7 cellular contexts compared by ENCODE assay signal in the genomic region with DNA sequence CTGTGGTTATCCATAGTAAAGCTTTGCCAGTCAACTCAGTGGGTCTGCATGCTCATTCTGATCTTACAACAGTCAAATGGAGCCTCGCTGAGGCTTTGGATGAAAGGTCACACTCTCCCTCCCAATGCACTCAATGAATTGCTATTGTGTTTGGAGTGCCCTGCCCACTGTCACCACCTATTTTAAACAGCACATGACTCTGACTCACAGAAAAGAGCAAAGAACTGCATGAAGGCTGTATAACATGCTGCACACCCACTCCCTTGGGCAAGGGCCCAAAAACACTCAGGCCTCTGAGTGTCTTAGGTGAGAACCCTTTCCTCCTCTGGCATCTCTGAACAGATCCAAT.
DNase-seq lines count a peak whose midpoint lies in the region; ATAC-seq and TF ChIP-seq lines count a peak whose summit lies in the region.

No MANE protein-coding gene starts in this region.

- TF ChIP-seq CTCF in IMR-90 (conservative IDR thresholded peaks at IDR 0.05; ENCODE audit: low read depth, low read length), result no peak
- TF ChIP-seq CTCF in retinal pigment epithelial cell (conservative IDR thresholded peaks at IDR 0.05; ENCODE audit: low read depth, low read length), result no peak

- no peak overlapping the region for H3K4me3 Mint-ChIP-seq in effector memory CD8-positive, alpha-beta T cell
- H3K4me3 Mint-ChIP-seq in activated naive CD4-positive, alpha-beta T cell treated with anti-CD3 and anti-CD28 coated beads, Interleukin-2, amount 10 ng/mL, durations not matched to agents 7 days and 5 days, result no peak overlapping the region

- peak overlapping the region; percentile 55 for H2AK9ac ChIP-seq in IMR-90 (replicated peaks; ENCODE audit: low read depth, low read length, poor library complexity)

- peaks cover 12% of the 10 kb centered on the region for H3K4me1 ChIP-seq in IMR-90 (ENCODE audit: control insufficient read depth, insufficient read depth, low read length)

- intact Hi-C loops in IMR-90 (cut with micrococcal nuclease), result no loop called here

- peak overlapping the region; percentile 56 for H3K14ac ChIP-seq in IMR-90 (replicated peaks; ENCODE audit: low read depth, low read length)

- CTCF ChIA-PET in IMR-90 (lab: Yijun Ruan, JAX), result interaction anchor here (0.7 to 1.4 kb wide), 3 partner anchors 19 to 37 kb away, joined by 3 to 4 read pairs (median 4); no protein-coding TSS in a partner anchor
- CTCF ChIA-PET in activated naive CD4-positive, alpha-beta T cell treated with anti-CD3 and anti-CD28 coated beads, Interleukin-2, amount 10 ng/mL, durations not matched to agents 7 days and 5 days (lab: Charles Lee), result no interaction called here

- peaks cover 8% of the 10 kb centered on the region for H3K9me1 ChIP-seq in IMR-90 (ENCODE audit: insufficient read depth, low read length)

- H3K36me3 ChIP-seq in IMR-90 (ENCODE audit: control insufficient read depth, insufficient read depth, low read length), result no peaks in the 10 kb centered on the region

- peak overlapping the region; percentile 12; the same call in 1 of the 2 replicates for H3K4ac ChIP-seq in IMR-90 (ENCODE audit: low read depth, low read length)

- in situ Hi-C loops in IMR-90 (cut with MboI; ENCODE audit: low sequenced_read_pairs), result no loop called here

- H3K27me3 Mint-ChIP-seq in effector memory CD8-positive, alpha-beta T cell, result peaks cover 6 to 19% of the 10 kb centered on the region in 2 donors
- H3K27me3 Mint-ChIP-seq in activated naive CD4-positive, alpha-beta T cell treated with anti-CD3 and anti-CD28 coated beads, Interleukin-2, amount 10 ng/mL, durations not matched to agents 7 days and 5 days, result peaks cover 5% of the 10 kb centered on the region

- H3K23ac ChIP-seq in IMR-90 (ENCODE audit: low read depth, low read length), result peak overlapping the region; percentile 1; the same call in 1 of the 2 replicates

- H3K9me3 Mint-ChIP-seq in effector memory CD8-positive, alpha-beta T cell, result no peaks in the 10 kb centered on the region
- no peaks in the 10 kb centered on the region for H3K9me3 Mint-ChIP-seq in activated naive CD4-positive, alpha-beta T cell treated with anti-CD3 and anti-CD28 coated beads, Interleukin-2, amount 10 ng/mL, durations not matched to agents 7 days and 5 days

- peak overlapping the region; percentile 27 for H2BK5ac ChIP-seq in IMR-90 (ENCODE audit: low read depth, low read length, poor library complexity, severe bottlenecking)

- no peak for TF ChIP-seq POLR2A in IMR-90 (IDR thresholded peaks at IDR 0.05; ENCODE audit: low read depth, low read length)

- peak overlapping the region; percentile 1; the same call in 1 of the 2 replicates for H4K91ac ChIP-seq in IMR-90 (ENCODE audit: insufficient read depth, low read depth, low read length)

- H2AK5ac ChIP-seq in IMR-90 (ENCODE audit: low read depth, low read length), result peak overlapping the region; percentile 41; the same call in 1 of the 2 replicates

- no peak overlapping the region for H3K27ac Mint-ChIP-seq in effector memory CD8-positive, alpha-beta T cell
- H3K27ac Mint-ChIP-seq in activated naive CD4-positive, alpha-beta T cell treated with anti-CD3 and anti-CD28 coated beads, Interleukin-2, amount 10 ng/mL, durations not matched to agents 7 days and 5 days, result no peak overlapping the region

- no peak overlapping the region for H3K9ac ChIP-seq in IMR-90 (ENCODE audit: low read depth, low read length)

- BruUV-seq in IMR-90 (replicated peaks; lab: Mats Ljungman, UMichigan), result no TSS peak

- H2BK15ac ChIP-seq in IMR-90 (ENCODE audit: low read depth, low read length), result peak overlapping the region; percentile 1; the same call in 1 of the 3 replicates

- H3K4me2 ChIP-seq in IMR-90 (ENCODE audit: low read depth, low read length), result no peak overlapping the region

- H3K36me3 Mint-ChIP-seq in effector memory CD8-positive, alpha-beta T cell (ENCODE audit: insufficient read depth), result peaks cover 3% of the 10 kb centered on the region
- no peaks in the 10 kb centered on the region for H3K36me3 Mint-ChIP-seq in activated naive CD4-positive, alpha-beta T cell treated with anti-CD3 and anti-CD28 coated beads, Interleukin-2, amount 10 ng/mL, durations not matched to agents 7 days and 5 days

- no peak; the same call in 1 of the 2 replicates for TF ChIP-seq RAD21 in IMR-90 (IDR thresholded peaks at IDR 0.05; ENCODE audit: low read length)

- H2BK120ac ChIP-seq in IMR-90 (ENCODE audit: low read depth, low read length), result peak overlapping the region; percentile 57

- no peaks in the 10 kb centered on the region for H3K4me1 Mint-ChIP-seq in effector memory CD8-positive, alpha-beta T cell (ENCODE audit: low read depth in 2 of 2)
- no peaks in the 10 kb centered on the region for H3K4me1 Mint-ChIP-seq in activated naive CD4-positive, alpha-beta T cell treated with anti-CD3 and anti-CD28 coated beads, Interleukin-2, amount 10 ng/mL, durations not matched to agents 7 days and 5 days

- H2BK20ac ChIP-seq in IMR-90 (ENCODE audit: low read depth, low read length), result peak overlapping the region; percentile 40

- H3K18ac ChIP-seq in IMR-90 (ENCODE audit: low read depth, low read length), result peak overlapping the region; percentile 2

- H4K20me1 ChIP-seq in IMR-90 (ENCODE audit: insufficient read depth, low read length), result no peaks in the 10 kb centered on the region

- H4K5ac ChIP-seq in IMR-90 (ENCODE audit: low read depth, low read length), result no peak overlapping the region

- H3K4me3 ChIP-seq in IMR-90 (ENCODE audit: insufficient read depth, low read depth, low read length) (no peak overlapping the region), retinal pigment epithelial cell (ENCODE audit: low read length) (no peak overlapping the region)

- ATAC-seq in GM21360 (IDR thresholded peaks at IDR 0.05; ENCODE audit: unreplicated experiment), result peak; percentile 71
- ATAC-seq in IMR-90 (ENCODE audit: low read depth), result peak; percentile 43
- ATAC-seq in esophagus mucosa, result peak; percentile 94
- ATAC-seq in effector memory CD8-positive, alpha-beta T cell (replicated peaks), result no peak

- POLR2A ChIA-PET in IMR-90 (lab: Charles Lee; ENCODE audit: unreplicated experiment), result no interaction called here

- H2AFZ ChIP-seq in IMR-90 (replicated peaks; ENCODE audit: low read length, poor library complexity), result peak overlapping the region; percentile 7

- 50% methylated on average over 1 of the region's 1 CpG; no CpG with 5 or more reads in 1 of the 2 experiments for WGBS in IMR-90 (ENCODE audit: extremely low coverage in 2 of 2, insufficient read length in 1 of 2), 2 experiments

- DNase-seq in IMR-90, result peak; percentile 82
- peak; percentile 85 for DNase-seq in retinal pigment epithelial cell (ENCODE audit: low read depth)
- no peak for DNase-seq in GM19238 (ENCODE audit: insufficient read length, low spot score)
- DNase-seq in effector memory CD8-positive, alpha-beta T cell, result no peak
- no peak for DNase-seq in activated naive CD4-positive, alpha-beta T cell treated with anti-CD3 and anti-CD28 coated beads, Interleukin-2, amount 10 ng/mL, durations not matched to agents 7 days and 5 days

- no peaks in the 10 kb centered on the region for H3K27me3 ChIP-seq in IMR-90 (ENCODE audit: control insufficient read depth, insufficient read depth, low read length)

- dilution Hi-C loops in IMR-90 (cut with HindIII; ENCODE audit: low sequenced_read_pairs, unreplicated experiment), result no loop called here

- no peaks in the 10 kb centered on the region for H3K79me1 ChIP-seq in IMR-90 (ENCODE audit: low read depth in 1 of 2, low read length in 2 of 2)

- peak overlapping the region; percentile 7; the same call in 1 of the 2 replicates for H3K27ac ChIP-seq in IMR-90 (ENCODE audit: insufficient read depth, low read length)

- H3K9me3 ChIP-seq in IMR-90 (ENCODE audit: control insufficient read depth, insufficient read depth, low read length), result no peaks in the 10 kb centered on the region

- peak overlapping the region in 1 of 2 experiments; percentile 22; a peak in 1 of 4 replicates for H4K8ac ChIP-seq in IMR-90 (ENCODE audit: low read depth in 2 of 2, low read length in 2 of 2)

- no peak overlapping the region for H3K56ac ChIP-seq in IMR-90 (ENCODE audit: extremely low read depth, insufficient read depth, low read length)

TF ChIP-seq in IMR-90, 13 proteins besides CTCF, POLR2A, EP300 and RAD21:
- no peak for TF ChIP-seq SMC3 (IDR thresholded peaks at IDR 0.05; ENCODE audit: low read depth, low read length)
- TF ChIP-seq MAFK (IDR thresholded peaks at IDR 0.05; ENCODE audit: low read depth, low read length), result no peak
- peak; percentile 79 for TF ChIP-seq BHLHE40 (IDR thresholded peaks at IDR 0.05; ENCODE audit: low read depth, low read length)
- TF ChIP-seq, protein P1, sequence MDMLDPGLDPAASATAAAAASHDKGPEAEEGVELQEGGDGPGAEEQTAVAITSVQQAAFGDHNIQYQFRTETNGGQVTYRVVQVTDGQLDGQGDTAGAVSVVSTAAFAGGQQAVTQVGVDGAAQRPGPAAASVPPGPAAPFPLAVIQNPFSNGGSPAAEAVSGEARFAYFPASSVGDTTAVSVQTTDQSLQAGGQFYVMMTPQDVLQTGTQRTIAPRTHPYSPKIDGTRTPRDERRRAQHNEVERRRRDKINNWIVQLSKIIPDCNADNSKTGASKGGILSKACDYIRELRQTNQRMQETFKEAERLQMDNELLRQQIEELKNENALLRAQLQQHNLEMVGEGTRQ (IDR thresholded peaks at IDR 0.05; ENCODE audit: low read depth, low read length), result peak; percentile 56; the same call in 1 of the 2 replicates
- no peak for TF ChIP-seq CEBPB (IDR thresholded peaks at IDR 0.05; ENCODE audit: low read depth, low read length)
- no peak for TF ChIP-seq CHD1 (IDR thresholded peaks at IDR 0.05; ENCODE audit: low read depth, low read length)

Comparison
In these comparisons a context has a peak if more than half of its experiments do, and no peak if none do; other contexts are left out.
1. DNase-seq: peak in IMR-90 (single experiment) and retinal pigment epithelial cell (single experiment); none in GM19238 (single experiment), effector memory CD8-positive, alpha-beta T cell (0 of 3) and activated naive CD4-positive, alpha-beta T cell treated with anti-CD3 and anti-CD28 coated beads, Interleukin-2, amount 10 ng/mL, durations not matched to agents 7 days and 5 days (single experiment).